In the genomic region with DNA sequence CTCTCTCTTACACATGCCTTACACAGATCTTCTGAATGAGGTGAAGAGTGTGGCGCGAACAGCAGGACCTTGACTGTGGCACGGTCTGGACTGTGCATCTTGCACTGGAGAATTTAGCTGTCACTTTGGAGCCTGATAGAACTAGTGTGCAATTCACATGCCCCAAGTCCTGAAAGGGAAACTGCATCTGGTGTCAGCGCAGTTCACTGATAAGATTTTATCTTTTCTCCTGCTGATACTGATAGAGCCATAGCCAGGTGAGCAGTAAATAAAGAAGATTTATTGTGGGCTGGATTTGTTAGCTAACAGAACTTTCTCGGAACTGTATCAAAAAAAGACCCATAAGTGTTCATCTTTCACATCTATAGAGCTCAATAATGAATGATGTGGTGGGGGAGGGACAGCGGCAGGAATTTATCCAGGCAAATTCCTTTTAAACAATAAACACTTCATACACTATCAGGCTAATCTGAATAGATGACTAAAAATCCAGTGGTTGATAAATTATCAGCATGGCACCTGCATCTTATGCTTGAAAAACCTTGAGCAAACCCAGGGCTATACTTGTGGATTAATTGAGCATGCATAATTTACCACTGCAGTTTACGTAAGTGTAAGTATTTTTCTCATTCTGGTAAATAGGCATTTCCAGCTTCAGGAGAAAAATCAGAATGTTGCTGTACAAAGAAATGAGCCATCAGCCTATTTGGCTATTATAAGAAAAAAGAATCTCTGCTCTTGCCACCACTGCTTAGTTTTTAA, we compare ENCODE assay signal across 31 cellular contexts.
DNase-seq lines count a peak whose midpoint lies in the region; ATAC-seq and TF ChIP-seq lines count a peak whose summit lies in the region.
"Had no signal": no experiment of that assay in that cellular context is flagged by ENCODE, and none has a peak within 500 bp of the region (broad histone marks: within the 10 kb centered on the region; RNA-seq: fewer than 3 reads in every experiment).

No MANE protein-coding gene starts in this region.

- CTCF ChIA-PET in SK-N-SH (lab: Yijun Ruan, JAX), result interaction anchor here (0.6 to 2.3 kb wide), 4 partner anchors 103 to 285 kb away, joined by 3 to 7 read pairs (median 4); no protein-coding TSS in a partner anchor

- no peaks in the 10 kb centered on the region for H3K9me2 ChIP-seq in SK-N-SH

- H2AFZ ChIP-seq in SK-N-SH (ENCODE audit: low read depth), result no peak overlapping the region

- H3K4me2 ChIP-seq in SK-N-SH, result no peak overlapping the region
- H3K4me2 ChIP-seq: BLaER1 had no signal

- no peak overlapping the region for H3K9ac ChIP-seq in SK-N-SH
- H3K9ac ChIP-seq: BLaER1 had no signal

- no peak overlapping the region for H3K27ac ChIP-seq in SK-N-SH (ENCODE audit: low read depth in 2 of 2, low read length in 1 of 2)
- H3K27ac ChIP-seq: BLaER1, pancreas, right lobe of liver had no signal

- H3K27me3 ChIP-seq in SK-N-SH (ENCODE audit: insufficient read depth), result no peaks in the 10 kb centered on the region
- H3K27me3 ChIP-seq: BLaER1, pancreas, right lobe of liver had no signal

- H3F3A ChIP-seq in SK-N-SH (replicated peaks; ENCODE audit: insufficient read depth), result no peaks in the 10 kb centered on the region

- H3K27me3 Mint-ChIP-seq in mesothelial cell of epicardium (ENCODE audit: low read depth), result no peaks in the 10 kb centered on the region
- H3K27me3 Mint-ChIP-seq: activated CD4-positive, alpha-beta memory T cell treated with anti-CD3 and anti-CD28 coated beads for 36 hours; type B pancreatic cell had no signal

- no peak for TF ChIP-seq RAD21 in SK-N-SH (IDR thresholded peaks at IDR 0.05; ENCODE audit: low read length)

- H3K4me3 Mint-ChIP-seq in mesothelial cell of epicardium, result no peak overlapping the region
- H3K4me3 Mint-ChIP-seq: activated CD4-positive, alpha-beta memory T cell treated with anti-CD3 and anti-CD28 coated beads for 36 hours; activated naive CD4-positive, alpha-beta T cell treated with anti-CD3 and anti-CD28 coated beads, Interleukin-2, amount 50 U/mL, for 24 hours; activated T-helper 17 cell treated with anti-CD3 and anti-CD28 coated beads, Interleukin-2, amount 50 U/mL, for 72 hours; nephron; type B pancreatic cell had no signal

- DNase-seq in DMS79 treated with DMSO at 0.1 percent for 48 hours (lab: John Stamatoyannopoulos, UW) (peak; percentile 79), NCI-H146 (lab: John Stamatoyannopoulos, UW) (peak; percentile 73), SK-N-SH (peak; percentile 20), mesothelial cell of epicardium (ENCODE audit: low spot score in 2 of 2, unreplicated experiment in 2 of 2) (no peak), COLO668 (lab: John Stamatoyannopoulos, UW; ENCODE audit: unreplicated experiment) (no peak), kidney tubule cell (ENCODE audit: low spot score) (no peak)
- no peak for DNase-seq in stimulated activated CD4-positive, alpha-beta T cell treated with anti-CD3 and anti-CD28 coated beads, Interleukin-4, amount 100 ng/mL, for 4 hours
- DNase-seq: ACHN; activated CD4-positive, alpha-beta memory T cell treated with anti-CD3 and anti-CD28 coated beads for 36 hours; activated CD4-positive, CD25-positive, alpha-beta regulatory T cell treated with anti-CD3 and anti-CD28 coated beads, Interleukin-2, amount 50 U/mL, for 72 hours; activated CD8-positive, alpha-beta memory T cell treated with anti-CD3 and anti-CD28 coated beads, Interleukin-2, amount 50 U/mL, for 4 hours; COR-L47; effector CD8-positive, alpha-beta T cell; glutamatergic neuron; Kasumi-1; kidney; NCI-H1930; NCI-H226; NK-92 treated with Interleukin-12 subunit alpha and Interleukin-12 subunit beta, amount 100 ng/mL, for 24 hours; pancreas; right lobe of liver; SHP77 treated with DMSO at 0.1 percent for 48 hours; stimulated activated CD4-positive, alpha-beta T cell treated with anti-CD3 and anti-CD28 coated beads, Interleukin-2, amount 100 ng/mL, for 48 hours had no signal

- no peak for ATAC-seq in HG02970 (IDR thresholded peaks at IDR 0.05; ENCODE audit: low FRiP score, unreplicated experiment)
- ATAC-seq: activated T-helper 17 cell treated with anti-CD3 and anti-CD28 coated beads, Interleukin-2, amount 50 U/mL, for 72 hours; HepG2; right lobe of liver had no signal

- TF ChIP-seq CTCF in SK-N-SH (IDR thresholded peaks at IDR 0.05) (no peak), mesothelial cell of epicardium (IDR thresholded peaks at IDR 0.05; ENCODE audit: unreplicated experiment) (no peak)

- H3K36me3 Mint-ChIP-seq in mesothelial cell of epicardium, result no peaks in the 10 kb centered on the region
- H3K36me3 Mint-ChIP-seq: activated CD4-positive, alpha-beta memory T cell treated with anti-CD3 and anti-CD28 coated beads for 36 hours; activated naive CD4-positive, alpha-beta T cell treated with anti-CD3 and anti-CD28 coated beads, Interleukin-2, amount 50 U/mL, for 24 hours had no signal

- H3K9me3 ChIP-seq in SK-N-SH, result no peaks in the 10 kb centered on the region
- H3K9me3 ChIP-seq: BLaER1, pancreas, right lobe of liver had no signal

- H3K4me1 Mint-ChIP-seq in mesothelial cell of epicardium, result peaks cover 7% of the 10 kb centered on the region
- H3K4me1 Mint-ChIP-seq: activated naive CD4-positive, alpha-beta T cell treated with anti-CD3 and anti-CD28 coated beads, Interleukin-2, amount 50 U/mL, for 24 hours; activated T-helper 17 cell treated with anti-CD3 and anti-CD28 coated beads, Interleukin-2, amount 50 U/mL, for 72 hours; nephron had no signal

- WGBS in SK-N-SH (ENCODE audit: low lambda C conversion rate), result 46% methylated on average over 7 of the region's 7 CpGs

- H3K9me3 Mint-ChIP-seq in mesothelial cell of epicardium, result no peaks in the 10 kb centered on the region
- H3K9me3 Mint-ChIP-seq: activated CD4-positive, alpha-beta memory T cell treated with anti-CD3 and anti-CD28 coated beads for 36 hours; activated naive CD4-positive, alpha-beta T cell treated with anti-CD3 and anti-CD28 coated beads, Interleukin-2, amount 50 U/mL, for 24 hours; activated T-helper 17 cell treated with anti-CD3 and anti-CD28 coated beads, Interleukin-2, amount 50 U/mL, for 72 hours; nephron; type B pancreatic cell had no signal

- TF ChIP-seq EP300 in SK-N-SH (IDR thresholded peaks at IDR 0.05; ENCODE audit: borderline replicate concordance in 1 of 2, low read depth in 1 of 2, low read length in 1 of 2), result peak in 1 of 2 experiments; percentile 54; a peak in 1 of 4 replicates

- no peaks in the 10 kb centered on the region for H4K20me1 ChIP-seq in SK-N-SH (ENCODE audit: insufficient read depth)
- H4K20me1 ChIP-seq: BLaER1 had no signal

- peak overlapping the region; percentile 10 for H3K27ac Mint-ChIP-seq in mesothelial cell of epicardium
- H3K27ac Mint-ChIP-seq: activated CD4-positive, alpha-beta memory T cell treated with anti-CD3 and anti-CD28 coated beads for 36 hours; activated naive CD4-positive, alpha-beta T cell treated with anti-CD3 and anti-CD28 coated beads, Interleukin-2, amount 50 U/mL, for 24 hours; activated T-helper 17 cell treated with anti-CD3 and anti-CD28 coated beads, Interleukin-2, amount 50 U/mL, for 72 hours; nephron; type B pancreatic cell had no signal

- no peak overlapping the region for H3K4me3 ChIP-seq in SK-N-SH (ENCODE audit: low read depth in 2 of 2, low read length in 1 of 2)
- H3K4me3 ChIP-seq: BLaER1, lung, pancreas, right lobe of liver had no signal

- POLR2A ChIA-PET in SK-N-SH (lab: Yijun Ruan, JAX), result interaction anchor here (0.6 kb wide), 1 partner anchor 1716 kb away, joined by 3 read pairs; no protein-coding TSS in a partner anchor

- no peaks in the 10 kb centered on the region for H3K79me2 ChIP-seq in SK-N-SH (ENCODE audit: insufficient read depth)

- no peaks in the 10 kb centered on the region for H3K36me3 ChIP-seq in SK-N-SH (replicated peaks in 1 of 2; ENCODE audit: control insufficient read depth in 1 of 2, insufficient read depth in 2 of 2, low read length in 1 of 2)
- H3K36me3 ChIP-seq: BLaER1, pancreas, right lobe of liver had no signal

- peaks cover 4 to 10% of the 10 kb centered on the region in 2 experiments; a peak in 3 of 4 replicates for H3K4me1 ChIP-seq in SK-N-SH (ENCODE audit: control insufficient read depth in 1 of 2, insufficient read depth in 2 of 2, low read depth in 1 of 2, low read length in 1 of 2)
- H3K4me1 ChIP-seq: pancreas, right lobe of liver had no signal

TF ChIP-seq in SK-N-SH, 30 proteins besides CTCF, POLR2A, EP300 and RAD21:
- TF ChIP-seq, protein P1, sequence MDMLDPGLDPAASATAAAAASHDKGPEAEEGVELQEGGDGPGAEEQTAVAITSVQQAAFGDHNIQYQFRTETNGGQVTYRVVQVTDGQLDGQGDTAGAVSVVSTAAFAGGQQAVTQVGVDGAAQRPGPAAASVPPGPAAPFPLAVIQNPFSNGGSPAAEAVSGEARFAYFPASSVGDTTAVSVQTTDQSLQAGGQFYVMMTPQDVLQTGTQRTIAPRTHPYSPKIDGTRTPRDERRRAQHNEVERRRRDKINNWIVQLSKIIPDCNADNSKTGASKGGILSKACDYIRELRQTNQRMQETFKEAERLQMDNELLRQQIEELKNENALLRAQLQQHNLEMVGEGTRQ (IDR thresholded peaks at IDR 0.05; ENCODE audit: borderline replicate concordance, low read depth, low read length), result no peak
- TF ChIP-seq SIN3A (IDR thresholded peaks at IDR 0.05; ENCODE audit: borderline replicate concordance, low read depth, low read length), result no peak
- TF ChIP-seq FOXJ3 (CRISPR knock-in tag; IDR thresholded peaks at IDR 0.05), result peak; percentile 48; the same call in 1 of the 2 replicates
- TF ChIP-seq MEF2A (IDR thresholded peaks at IDR 0.05; ENCODE audit: borderline replicate concordance, low read depth), result no peak
- peak; percentile 95 for TF ChIP-seq GATA2 (CRISPR knock-in tag; IDR thresholded peaks at IDR 0.05)
- peak; percentile 64 for TF ChIP-seq CHD2 (IDR thresholded peaks at IDR 0.05; ENCODE audit: low read length, partially characterized antibody)
- peak; percentile 56; the same call in 1 of the 2 replicates for TF ChIP-seq RCOR1 (IDR thresholded peaks at IDR 0.05; ENCODE audit: low read length)
TF ChIP-seq in SK-N-SH: peak in this region for 4.

Comparison
In these comparisons a context has a peak if more than half of its experiments do, and no peak if none do; other contexts are left out.
1. DNase-seq: peak in DMS79 treated with DMSO at 0.1 percent for 48 hours (single experiment), NCI-H146 (single experiment) and SK-N-SH (single experiment); none in mesothelial cell of epicardium (0 of 2), COLO668 (single experiment), kidney tubule cell (single experiment) and stimulated activated CD4-positive, alpha-beta T cell treated with anti-CD3 and anti-CD28 coated beads, Interleukin-4, amount 100 ng/mL, for 4 hours (0 of 2).